Comparison of ENCODE assay signal across 26 cellular contexts in the genomic region with DNA sequence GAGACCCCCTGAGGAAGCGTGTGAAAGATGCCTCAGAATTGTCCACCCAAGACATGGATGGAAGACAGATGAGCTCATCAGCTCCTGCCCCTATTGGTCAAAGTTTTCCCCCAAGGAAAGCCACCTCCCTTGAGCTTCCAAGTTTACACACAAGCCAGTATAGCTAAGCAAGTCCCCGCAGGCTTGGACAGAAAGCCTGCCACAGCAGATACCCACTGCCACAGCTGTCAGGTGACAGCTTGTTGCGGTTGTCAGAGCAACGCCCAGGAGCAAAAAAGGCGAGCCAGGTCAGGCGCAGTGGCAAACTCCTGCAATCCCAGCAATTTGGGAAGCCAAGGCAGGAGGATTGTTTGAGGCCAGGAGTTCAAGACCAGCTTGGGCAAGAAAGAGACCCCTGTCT.
"Had no signal": no experiment of that assay in that cellular context is flagged by ENCODE, and none has a peak within 500 bp of the region (broad histone marks: within the 10 kb centered on the region; RNA-seq: fewer than 3 reads in every experiment).

No MANE protein-coding gene starts in this region.

- H3K27ac Mint-ChIP-seq: activated CD4-positive, alpha-beta T cell treated with anti-CD3 and anti-CD28 coated beads for 36 hours; activated naive CD4-positive, alpha-beta T cell treated with anti-CD3 and anti-CD28 coated beads for 36 hours; activated naive CD8-positive, alpha-beta T cell treated with anti-CD3 and anti-CD28 coated beads for 36 hours; activated T-helper 1 cell treated with anti-CD3 and anti-CD28 coated beads, Interleukin-12 subunit alpha, Interleukin-12 subunit beta, Interleukin-2, Interleukin-4 antibody, amounts not matched to agents 30 ng/mL and 10 ng/mL and 1 ng/mL, durations not matched to agents 14 hours and 24 hours and 36 hours; nephron; stimulated activated effector memory CD8-positive, alpha-beta T cell treated with anti-CD3 and anti-CD28 coated beads, Interleukin-12 subunit alpha, Interleukin-12 subunit beta, amount 100 ng/mL, for 72 hours; stimulated activated naive CD8-positive, alpha-beta T cell treated with anti-CD3 and anti-CD28 coated beads, Interleukin-15, Interleukin-2, amounts not matched to agents 100 ng/mL and 50 ng/mL, for 24 hours; type B pancreatic cell had no signal

- H3K9me3 Mint-ChIP-seq: activated naive CD8-positive, alpha-beta T cell treated with anti-CD3 and anti-CD28 coated beads for 36 hours; activated T-helper 1 cell treated with anti-CD3 and anti-CD28 coated beads, Interleukin-12 subunit alpha, Interleukin-12 subunit beta, Interleukin-2, Interleukin-4 antibody, amounts not matched to agents 30 ng/mL and 10 ng/mL and 1 ng/mL, durations not matched to agents 14 hours and 24 hours and 36 hours; stimulated activated effector memory CD8-positive, alpha-beta T cell treated with anti-CD3 and anti-CD28 coated beads, Interleukin-12 subunit alpha, Interleukin-12 subunit beta, amount 100 ng/mL, for 72 hours; stimulated activated naive CD8-positive, alpha-beta T cell treated with anti-CD3 and anti-CD28 coated beads, Interleukin-15, Interleukin-2, amounts not matched to agents 100 ng/mL and 50 ng/mL, for 24 hours had no signal

- H3K27me3 Mint-ChIP-seq: activated naive CD8-positive, alpha-beta T cell treated with anti-CD3 and anti-CD28 coated beads for 36 hours had no signal

- DNase-seq: activated CD4-positive, alpha-beta T cell treated with anti-CD3 and anti-CD28 coated beads for 36 hours; activated CD4-positive, alpha-beta T cell treated with anti-CD3 and anti-CD28 coated beads, Interleukin-2, amount 50 U/mL, for 48 hours; activated CD4-positive, CD25-positive, alpha-beta regulatory T cell; activated CD8-positive, alpha-beta memory T cell treated with anti-CD3 and anti-CD28 coated beads for 24 hours; activated effector memory CD4-positive, alpha-beta T cell treated with anti-CD3 and anti-CD28 coated beads, Interleukin-2, amount 50 U/mL, for 16 hours; activated naive CD4-positive, alpha-beta T cell treated with anti-CD3 and anti-CD28 coated beads for 36 hours; activated naive CD8-positive, alpha-beta T cell treated with anti-CD3 and anti-CD28 coated beads for 36 hours; adrenal gland; aorta; body of pancreas; esophagus squamous epithelium; islet precursor cell; left ventricle myocardium inferior; mucosa of descending colon; posterior cingulate gyrus; right lobe of liver; stimulated activated CD4-positive, alpha-beta T cell treated with anti-CD3 and anti-CD28 coated beads, Interleukin-12 subunit alpha, Interleukin-12 subunit beta, amount 100 ng/mL, for 4 hours; stimulated activated CD4-positive, alpha-beta T cell treated with anti-CD3 and anti-CD28 coated beads, Interleukin-4, amount 100 ng/mL, for 1 hour; substantia nigra; uterus had no signal

- H3K4me3 Mint-ChIP-seq: activated CD4-positive, alpha-beta T cell treated with anti-CD3 and anti-CD28 coated beads for 36 hours; activated naive CD4-positive, alpha-beta T cell treated with anti-CD3 and anti-CD28 coated beads for 36 hours; activated naive CD8-positive, alpha-beta T cell treated with anti-CD3 and anti-CD28 coated beads for 36 hours; activated T-helper 1 cell treated with anti-CD3 and anti-CD28 coated beads, Interleukin-12 subunit alpha, Interleukin-12 subunit beta, Interleukin-2, Interleukin-4 antibody, amounts not matched to agents 30 ng/mL and 10 ng/mL and 1 ng/mL, durations not matched to agents 14 hours and 24 hours and 36 hours; nephron; stimulated activated effector memory CD8-positive, alpha-beta T cell treated with anti-CD3 and anti-CD28 coated beads, Interleukin-12 subunit alpha, Interleukin-12 subunit beta, amount 100 ng/mL, for 72 hours; stimulated activated naive CD8-positive, alpha-beta T cell treated with anti-CD3 and anti-CD28 coated beads, Interleukin-15, Interleukin-2, amounts not matched to agents 100 ng/mL and 50 ng/mL, for 24 hours; type B pancreatic cell had no signal

- H3K4me1 Mint-ChIP-seq: activated CD4-positive, alpha-beta T cell treated with anti-CD3 and anti-CD28 coated beads for 36 hours; activated naive CD8-positive, alpha-beta T cell treated with anti-CD3 and anti-CD28 coated beads for 36 hours; nephron; stimulated activated effector memory CD8-positive, alpha-beta T cell treated with anti-CD3 and anti-CD28 coated beads, Interleukin-12 subunit alpha, Interleukin-12 subunit beta, amount 100 ng/mL, for 72 hours had no signal

- H3K27ac ChIP-seq: adrenal gland, body of pancreas, esophagus squamous epithelium, hepatocyte, left ventricle myocardium inferior, right lobe of liver, uterus had no signal

- ATAC-seq: activated CD4-positive, alpha-beta T cell treated with anti-CD3 and anti-CD28 coated beads for 36 hours; body of pancreas; mucosa of descending colon; right lobe of liver; stimulated activated effector memory CD8-positive, alpha-beta T cell treated with anti-CD3 and anti-CD28 coated beads, Interleukin-12 subunit alpha, Interleukin-12 subunit beta, amount 100 ng/mL, for 72 hours had no signal

- H3K36me3 Mint-ChIP-seq: activated naive CD8-positive, alpha-beta T cell treated with anti-CD3 and anti-CD28 coated beads for 36 hours; stimulated activated effector memory CD8-positive, alpha-beta T cell treated with anti-CD3 and anti-CD28 coated beads, Interleukin-12 subunit alpha, Interleukin-12 subunit beta, amount 100 ng/mL, for 72 hours; type B pancreatic cell had no signal
